In the genomic region with DNA sequence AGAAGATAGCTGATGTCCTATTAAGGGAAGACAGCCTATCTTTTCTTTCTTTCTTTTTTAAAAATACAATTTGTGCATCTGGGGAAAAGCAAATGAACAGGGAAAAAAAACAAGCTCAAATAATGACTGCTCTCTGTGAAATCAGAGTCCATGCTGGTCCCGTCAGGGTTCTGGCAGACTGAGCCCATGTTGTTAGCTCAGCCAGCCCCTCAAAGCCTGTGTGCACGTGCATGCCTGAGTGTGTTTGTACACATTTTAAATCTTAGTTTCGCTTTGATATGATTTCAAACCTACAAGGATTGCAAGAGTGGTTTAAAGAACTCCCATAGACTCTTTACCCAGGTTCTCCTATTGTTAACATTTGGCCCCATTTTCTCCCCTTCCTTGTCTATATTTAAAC, we compare ENCODE assay signal across 22 cellular contexts.
DNase-seq lines count a peak whose midpoint lies in the region; ATAC-seq and TF ChIP-seq lines count a peak whose summit lies in the region.
"Had no signal": no experiment of that assay in that cellular context is flagged by ENCODE, and none has a peak within 500 bp of the region (broad histone marks: within the 10 kb centered on the region; RNA-seq: fewer than 3 reads in every experiment).

No MANE protein-coding gene starts in this region.

- no peaks in the 10 kb centered on the region for H3F3A ChIP-seq in MM.1S (ENCODE audit: insufficient read depth, low read length)

- no peaks in the 10 kb centered on the region for H4K20me1 ChIP-seq in MM.1S (ENCODE audit: insufficient read depth, low read length)
- H4K20me1 ChIP-seq in osteoblast (ENCODE audit: insufficient read depth, low read length), result no peaks in the 10 kb centered on the region
- H4K20me1 ChIP-seq: BLaER1 had no signal

- no peaks in the 10 kb centered on the region for H3K9me2 ChIP-seq in MM.1S (replicated peaks; ENCODE audit: insufficient read depth, low read length)

- no peaks in the 10 kb centered on the region for H3K36me3 ChIP-seq in MM.1S (replicated peaks; ENCODE audit: insufficient read depth, low read length)
- H3K36me3 ChIP-seq in osteoblast (ENCODE audit: insufficient read depth, low read length), result no peaks in the 10 kb centered on the region
- no peaks in the 10 kb centered on the region for H3K36me3 ChIP-seq in right lobe of liver
- H3K36me3 ChIP-seq: BLaER1, MG63 had no signal

- no peaks in the 10 kb centered on the region for H3K9me3 ChIP-seq in MM.1S (replicated peaks; ENCODE audit: insufficient read depth, low read length)
- no peaks in the 10 kb centered on the region for H3K9me3 ChIP-seq in osteoblast (ENCODE audit: low read depth, low read length)
- H3K9me3 ChIP-seq in right lobe of liver, result no peaks in the 10 kb centered on the region
- H3K9me3 ChIP-seq: BLaER1, MG63 had no signal

- intact Hi-C loops in right lobe of liver (cut with DNase I), result no loop called here

- no peak for ATAC-seq in right lobe of liver
- no peak for ATAC-seq in HG02571 (IDR thresholded peaks at IDR 0.05; ENCODE audit: unreplicated experiment)
- ATAC-seq: GM12878, T-cell had no signal

- peak; percentile 91 for DNase-seq in G401 (ENCODE audit: low spot score)
- no peak for DNase-seq in MM.1S
- DNase-seq in cerebellar cortex (ENCODE audit: low spot score), result peak; percentile 89
- no peak for DNase-seq in osteoblast (ENCODE audit: insufficient read length, low spot score, missing footprints)
- DNase-seq in right lobe of liver, result no peak
- DNase-seq in AG08395 (ENCODE audit: low spot score), result no peak
- DNase-seq: ACHN; CD4-positive, CD25-positive, alpha-beta regulatory T cell; KBM-7; MG63; NCI-H1092; NCI-H1417 treated with DMSO at 0.1 percent for 48 hours; NCI-H187; NCI-H2081 treated with DMSO at 0.1 percent for 48 hours; NCI-H2171; NCI-H226; NCI-H510A; NCI-H69; T-cell had no signal

- in situ Hi-C loops in G401 (cut with HindIII; ENCODE audit: low sequenced_read_pairs), result no loop called here

- H3K27me3 ChIP-seq in MM.1S (replicated peaks; ENCODE audit: insufficient read depth, low read length), result no peaks in the 10 kb centered on the region
- no peaks in the 10 kb centered on the region for H3K27me3 ChIP-seq in osteoblast (ENCODE audit: insufficient read depth, low read length)
- no peaks in the 10 kb centered on the region for H3K27me3 ChIP-seq in right lobe of liver
- H3K27me3 ChIP-seq: BLaER1, MG63 had no signal

- H2AFZ ChIP-seq in MM.1S (ENCODE audit: low read length), result peak overlapping the region; percentile 35; the same call in 1 of the 2 replicates
- peak overlapping the region; percentile 78 for H2AFZ ChIP-seq in osteoblast (ENCODE audit: low read length)

- no peak overlapping the region for H3K9ac ChIP-seq in MM.1S (ENCODE audit: low read length)
- H3K9ac ChIP-seq: BLaER1 had no signal

- 23% methylated on average over 3 of the region's 3 CpGs for WGBS in right lobe of liver (ENCODE audit: insufficient coverage, low coverage, low lambda C conversion rate, missing lambda C conversion rate)

- no peaks in the 10 kb centered on the region for H3K79me2 ChIP-seq in MM.1S (ENCODE audit: low read length)
- no peaks in the 10 kb centered on the region for H3K79me2 ChIP-seq in osteoblast (ENCODE audit: insufficient read depth, low read length)

- H3K4me3 ChIP-seq in MM.1S (ENCODE audit: low read length) (no peak overlapping the region), osteoblast (ENCODE audit: insufficient read depth, low read length) (peak overlapping the region; percentile 24), right lobe of liver (no peak overlapping the region)
- H3K4me3 ChIP-seq: BLaER1, GM12878, MG63 had no signal

- H3K4me2 ChIP-seq in MM.1S (ENCODE audit: low read depth, low read length) (peak overlapping the region; percentile 16; the same call in 1 of the 2 replicates), osteoblast (ENCODE audit: insufficient read depth, low read length) (peak overlapping the region; percentile 53)
- H3K4me2 ChIP-seq: BLaER1 had no signal

- no peak overlapping the region for H3K27ac ChIP-seq in MM.1S (ENCODE audit: low read length)
- H3K27ac ChIP-seq in osteoblast (ENCODE audit: low read depth, low read length), result no peak overlapping the region
- H3K27ac ChIP-seq in right lobe of liver, result no peak overlapping the region
- H3K27ac ChIP-seq: BLaER1 had no signal

- H3K4me1 ChIP-seq in MM.1S (ENCODE audit: low read length) (no peaks in the 10 kb centered on the region), osteoblast (ENCODE audit: insufficient read depth, low read length) (peaks cover 4% of the 10 kb centered on the region), right lobe of liver (no peaks in the 10 kb centered on the region)
- H3K4me1 ChIP-seq: BLaER1 had no signal

- no peak for TF ChIP-seq POLR2A in right lobe of liver (IDR thresholded peaks at IDR 0.05)

- TF ChIP-seq CTCF in MM.1S (IDR thresholded peaks at IDR 0.05; ENCODE audit: low read length) (no peak), osteoblast (IDR thresholded peaks at IDR 0.05; ENCODE audit: extremely low read depth, low read depth, low read length) (no peak), right lobe of liver (IDR thresholded peaks at IDR 0.05) (no peak)

Comparison
In these comparisons a context has a peak if more than half of its experiments do, and no peak if none do; other contexts are left out.
1. DNase-seq: peak in G401 (single experiment) and cerebellar cortex (single experiment); none in MM.1S (single experiment), osteoblast (single experiment), right lobe of liver (0 of 3) and AG08395 (single experiment).